8 cellular contexts compared by ENCODE assay signal in genomic region chr6:159788757-159789376, GRCh38. TPM values are rescaled to one million over a fixed set of nuclear protein-coding genes. Genes with fewer than 3 reads are reported as not detected.
DNase-seq lines count a peak whose midpoint lies in the region; ATAC-seq and TF ChIP-seq lines count a peak whose summit lies in the region.

No MANE protein-coding gene starts in this region.

- H3K9me3 ChIP-seq in Peyer's patch (no peaks in the 10 kb centered on the region), ascending aorta (no peaks in the 10 kb centered on the region), iPS DF 6.9 (ENCODE audit: control insufficient read depth, insufficient read depth, low read length) (no peaks in the 10 kb centered on the region), skeletal muscle satellite cell (replicated peaks; ENCODE audit: low read length) (no peaks in the 10 kb centered on the region)

- peak; percentile 6 for ATAC-seq in GM21825 (IDR thresholded peaks at IDR 0.05; ENCODE audit: unreplicated experiment)
- no peak for ATAC-seq in HG02884 (IDR thresholded peaks at IDR 0.05; ENCODE audit: unreplicated experiment)

- peak overlapping the region; percentile 93 for H3K4me3 ChIP-seq in AG10803 (ENCODE audit: low read length)
- H3K4me3 ChIP-seq in Peyer's patch = peak overlapping the region; percentile 82 to 100 (median 96)
- peak overlapping the region; percentile 68 to 85 for H3K4me3 ChIP-seq in ascending aorta
- H3K4me3 ChIP-seq in iPS DF 6.9 (ENCODE audit: low read length) = peak overlapping the region; percentile 100
- H3K4me3 ChIP-seq in skeletal muscle satellite cell (ENCODE audit: low read length) = peak overlapping the region; percentile 93

- DNase-seq in AG10803 (ENCODE audit: low read depth) = peak; percentile 44
- DNase-seq in Peyer's patch = peak; percentile 65 to 83 (median 75)
- DNase-seq in ascending aorta (ENCODE audit: low spot score in 2 of 2) = peak; percentile 18 to 67
- no peak for DNase-seq in iPS DF 6.9 (ENCODE audit: low read depth, low spot score)
- no peak for DNase-seq in NCI-H128 (lab: John Stamatoyannopoulos, UW; ENCODE audit: unreplicated experiment)

- TF ChIP-seq POLR2A in Peyer's patch (IDR thresholded peaks at IDR 0.05) = peak in 1 of 2 donors; percentile 14

- TF ChIP-seq CTCF in AG10803 (conservative IDR thresholded peaks at IDR 0.05; ENCODE audit: low read length) (no peak), Peyer's patch (IDR thresholded peaks at IDR 0.05) (no peak), ascending aorta (IDR thresholded peaks at IDR 0.05) (no peak)

- H3K9ac ChIP-seq in skeletal muscle satellite cell (ENCODE audit: low read depth, low read length) = peak overlapping the region; percentile 96

- no peaks in the 10 kb centered on the region for H3K27me3 ChIP-seq in Peyer's patch
- no peaks in the 10 kb centered on the region for H3K27me3 ChIP-seq in ascending aorta
- no peaks in the 10 kb centered on the region for H3K27me3 ChIP-seq in iPS DF 6.9 (ENCODE audit: control insufficient read depth, insufficient read depth, low read length)
- no peaks in the 10 kb centered on the region for H3K27me3 ChIP-seq in skeletal muscle satellite cell (ENCODE audit: control insufficient read depth, insufficient read depth, low read length)

- no CpG with 5 or more reads among the region's 59 CpGs for WGBS in iPS DF 6.9 (ENCODE audit: insufficient coverage, insufficient read length)

- peak overlapping the region; percentile 93 to 100 (median 96) for H3K27ac ChIP-seq in Peyer's patch
- H3K27ac ChIP-seq in ascending aorta = peak overlapping the region; percentile 87 to 93
- no peak overlapping the region for H3K27ac ChIP-seq in iPS DF 6.9 (ENCODE audit: low read length)

- peaks cover 0 to 48% (median 0%) of the 10 kb centered on the region in 3 donors for H3K36me3 ChIP-seq in Peyer's patch
- peaks cover 12 to 38% of the 10 kb centered on the region in 2 donors for H3K36me3 ChIP-seq in ascending aorta
- peaks cover 10% of the 10 kb centered on the region for H3K36me3 ChIP-seq in iPS DF 6.9 (ENCODE audit: control insufficient read depth, insufficient read depth, low read length)
- peaks cover 34% of the 10 kb centered on the region for H3K36me3 ChIP-seq in skeletal muscle satellite cell (ENCODE audit: insufficient read depth, low read length)

- intact Hi-C loops in ascending aorta (cut with DNase I) = loop anchor here (1.0 to 5.0 kb wide), 4 partner anchors 27 to 62 kb away; partner anchors contain the start of genes ACAT2 and WTAP

- peaks cover 0 to 40% (median 13%) of the 10 kb centered on the region in 4 donors for H3K4me1 ChIP-seq in Peyer's patch
- peaks cover 11 to 36% of the 10 kb centered on the region in 2 donors for H3K4me1 ChIP-seq in ascending aorta
- H3K4me1 ChIP-seq in iPS DF 6.9 (ENCODE audit: control insufficient read depth, insufficient read depth, low read length) = no peaks in the 10 kb centered on the region
- H3K4me1 ChIP-seq in skeletal muscle satellite cell (ENCODE audit: control insufficient read depth, insufficient read depth, low read length) = peaks cover 34% of the 10 kb centered on the region

- peak overlapping the region; percentile 92 for H3K4me2 ChIP-seq in skeletal muscle satellite cell (ENCODE audit: low read length)

RNA-seq across cellular contexts. Expression of gene TCP1, which starts 0.5 kb away (rescaled TPM):
- total RNA-seq in Peyer's patch = 100 to 1,000 TPM in 3 of 4 donors, 10 to 100 TPM in 1; 68.8 to 233 (median 135) TPM
- total RNA-seq in ascending aorta = 46.7 TPM
- total RNA-seq in skeletal muscle satellite cell (2012; rRNA removed) = 290 and 301 TPM in 2 replicates

RNA-seq across cellular contexts. Expression of gene MRPL18, which starts 1.4 kb away (rescaled TPM):
- 10 to 100 TPM; 25.1 to 58.5 (median 35.7) TPM for total RNA-seq in Peyer's patch
- 119 TPM for total RNA-seq in ascending aorta
- 87.7 and 89.8 TPM in 2 replicates for total RNA-seq in skeletal muscle satellite cell (2012; rRNA removed)

RNA-seq across cellular contexts. Expression of gene PNLDC1, which starts 11.2 kb away (rescaled TPM):
- total RNA-seq in Peyer's patch (not detected), ascending aorta (not detected)
- total RNA-seq in skeletal muscle satellite cell (2012; rRNA removed) = not detected in 2 replicates

RNA-seq across cellular contexts. Expression of gene ACAT2, which starts 27.0 kb away (rescaled TPM):
- total RNA-seq in Peyer's patch (10 to 100 TPM in 3 of 4 donors, 1 to 10 TPM in 1; 6.6 to 22.2 (median 16.5) TPM), ascending aorta (0.85 TPM)
- 14.6 and 26.6 TPM in 2 replicates for total RNA-seq in skeletal muscle satellite cell (2012; rRNA removed)

Comparison
In these comparisons a context has a peak if more than half of its experiments do, and no peak if none do; other contexts are left out.
1. DNase-seq: peak in AG10803 (single experiment), Peyer's patch (3 of 3) and ascending aorta (2 of 2); none in iPS DF 6.9 (single experiment) and NCI-H128 (single experiment).
2. Peak in every context shown above with its lines, with median percentiles within 50 percentile points of each other: H3K4me3 ChIP-seq.